Comparison of ENCODE assay signal across 8 cellular contexts in genomic region chr6:52049252-52050050, GRCh38. TPM values are rescaled to one million over a fixed set of nuclear protein-coding genes. Genes with fewer than 3 reads are reported as not detected.
DNase-seq lines count a peak whose midpoint lies in the region; TF ChIP-seq lines count a peak whose summit lies in the region.

No MANE protein-coding gene starts in this region.

- whole genome bisulfite sequencing in prostate gland = 50% methylated on average over 3 of the region's 3 CpGs

- DNase-seq in AG08396 (ENCODE audit: low spot score) (peak; percentile 28), HT-29 (ENCODE audit: low spot score) (peak; percentile 77), RWPE1 (ENCODE audit: low spot score) (peak; percentile 34), fibroblast of gingiva (ENCODE audit: low read depth) (peak; percentile 23), prostate gland (ENCODE audit: low spot score) (no peak), C1 segment of cervical spinal cord (lab: John Stamatoyannopoulos, UW) (no peak), mucosa of gallbladder (ENCODE audit: low spot score) (no peak)

- POLR2A ChIA-PET in RWPE1 (lab: Yijun Ruan, JAX; ENCODE audit: low non-redundant PET) = interaction anchor here (0.7 kb wide), 1 partner anchor 26 kb away, joined by 3 read pairs; no protein-coding TSS in a partner anchor

- H3K9me3 ChIP-seq in prostate gland = no peaks in the 10 kb centered on the region

- CTCF ChIA-PET in RWPE1 (lab: Yijun Ruan, JAX) = interaction anchor here (0.5 to 1.6 kb wide), 7 partner anchors 9 to 120 kb away, joined by 3 to 5 read pairs (median 3); no protein-coding TSS in a partner anchor

- H3K27ac ChIP-seq in RWPE1 = no peak overlapping the region
- H3K27ac ChIP-seq in prostate gland = no peak overlapping the region

- H3K4me1 ChIP-seq in prostate gland (replicated peaks) = no peaks in the 10 kb centered on the region

- TF ChIP-seq POLR2A in prostate gland (IDR thresholded peaks at IDR 0.05) = no peak

- no peaks in the 10 kb centered on the region for H3K27me3 ChIP-seq in prostate gland (replicated peaks; ENCODE audit: insufficient read depth)

- peak; percentile 51; the same call in 1 of the 2 replicates for TF ChIP-seq CTCF in GM12875 (IDR thresholded peaks at IDR 0.05; ENCODE audit: borderline replicate concordance, insufficient read depth, low read depth, low read length)
- TF ChIP-seq CTCF in RWPE1 (conservative IDR thresholded peaks at IDR 0.05; ENCODE audit: low read depth) = peak; percentile 75
- TF ChIP-seq CTCF in prostate gland (IDR thresholded peaks at IDR 0.05) = peak in 3 of 4 experiments; percentile 52 to 72 (median 68)

- H3K4me3 ChIP-seq in GM12875 (ENCODE audit: low read depth, low read length) (no peak overlapping the region), prostate gland (no peak overlapping the region)

- intact Hi-C loops in prostate gland (cut with DNase I) = loop anchor here (2.0 kb wide), 1 partner anchor 1233 kb away; no protein-coding TSS in a partner anchor

- H3K36me3 ChIP-seq in prostate gland = no peaks in the 10 kb centered on the region

RNA-seq across cellular contexts. Expression of gene PKHD1, which starts 38.0 kb away (rescaled TPM):
- 0.08 and 0.10 TPM in 2 replicates for total RNA-seq in HT-29 (2014; rRNA removed; shearing (Covaris generic))
- total RNA-seq in prostate gland (1 to 10 TPM in 1 of 2 donors, under 1 TPM in 1; 0.46 to 1.1 TPM), mucosa of gallbladder (17.3 TPM)

Comparison
In these comparisons a context has a peak if more than half of its experiments do, and no peak if none do; other contexts are left out.
1. DNase-seq: peak in AG08396 (single experiment), HT-29 (single experiment), RWPE1 (single experiment) and fibroblast of gingiva (single experiment); none in prostate gland (single experiment), C1 segment of cervical spinal cord (0 of 14) and mucosa of gallbladder (single experiment).
2. Peak in every context shown above with its lines, with median percentiles within 50 percentile points of each other: CTCF ChIP-seq.